1 cellular context compared by ENCODE assay signal in genomic region chr22:26658671-26659478, GRCh38.
TF ChIP-seq lines count a peak whose summit lies in the region.

No MANE protein-coding gene starts in this region.

TF ChIP-seq in GM12878, 131 proteins besides CTCF, POLR2A, EP300 and RAD21 (continued from another document and continues in another):
- TF ChIP-seq, protein P1, sequence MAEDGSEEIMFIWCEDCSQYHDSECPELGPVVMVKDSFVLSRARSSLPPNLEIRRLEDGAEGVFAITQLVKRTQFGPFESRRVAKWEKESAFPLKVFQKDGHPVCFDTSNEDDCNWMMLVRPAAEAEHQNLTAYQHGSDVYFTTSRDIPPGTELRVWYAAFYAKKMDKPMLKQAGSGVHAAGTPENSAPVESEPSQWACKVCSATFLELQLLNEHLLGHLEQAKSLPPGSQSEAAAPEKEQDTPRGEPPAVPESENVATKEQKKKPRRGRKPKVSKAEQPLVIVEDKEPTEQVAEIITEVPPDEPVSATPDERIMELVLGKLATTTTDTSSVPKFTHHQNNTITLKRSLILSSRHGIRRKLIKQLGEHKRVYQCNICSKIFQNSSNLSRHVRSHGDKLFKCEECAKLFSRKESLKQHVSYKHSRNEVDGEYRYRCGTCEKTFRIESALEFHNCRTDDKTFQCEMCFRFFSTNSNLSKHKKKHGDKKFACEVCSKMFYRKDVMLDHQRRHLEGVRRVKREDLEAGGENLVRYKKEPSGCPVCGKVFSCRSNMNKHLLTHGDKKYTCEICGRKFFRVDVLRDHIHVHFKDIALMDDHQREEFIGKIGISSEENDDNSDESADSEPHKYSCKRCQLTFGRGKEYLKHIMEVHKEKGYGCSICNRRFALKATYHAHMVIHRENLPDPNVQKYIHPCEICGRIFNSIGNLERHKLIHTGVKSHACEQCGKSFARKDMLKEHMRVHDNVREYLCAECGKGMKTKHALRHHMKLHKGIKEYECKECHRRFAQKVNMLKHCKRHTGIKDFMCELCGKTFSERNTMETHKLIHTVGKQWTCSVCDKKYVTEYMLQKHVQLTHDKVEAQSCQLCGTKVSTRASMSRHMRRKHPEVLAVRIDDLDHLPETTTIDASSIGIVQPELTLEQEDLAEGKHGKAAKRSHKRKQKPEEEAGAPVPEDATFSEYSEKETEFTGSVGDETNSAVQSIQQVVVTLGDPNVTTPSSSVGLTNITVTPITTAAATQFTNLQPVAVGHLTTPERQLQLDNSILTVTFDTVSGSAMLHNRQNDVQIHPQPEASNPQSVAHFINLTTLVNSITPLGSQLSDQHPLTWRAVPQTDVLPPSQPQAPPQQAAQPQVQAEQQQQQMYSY (CRISPR knock-in tag; IDR thresholded peaks at IDR 0.05), result no peak
- no peak for TF ChIP-seq MEF2A (IDR thresholded peaks at IDR 0.05; ENCODE audit: insufficient read depth, low read depth, low read length)
- TF ChIP-seq, protein P2, sequence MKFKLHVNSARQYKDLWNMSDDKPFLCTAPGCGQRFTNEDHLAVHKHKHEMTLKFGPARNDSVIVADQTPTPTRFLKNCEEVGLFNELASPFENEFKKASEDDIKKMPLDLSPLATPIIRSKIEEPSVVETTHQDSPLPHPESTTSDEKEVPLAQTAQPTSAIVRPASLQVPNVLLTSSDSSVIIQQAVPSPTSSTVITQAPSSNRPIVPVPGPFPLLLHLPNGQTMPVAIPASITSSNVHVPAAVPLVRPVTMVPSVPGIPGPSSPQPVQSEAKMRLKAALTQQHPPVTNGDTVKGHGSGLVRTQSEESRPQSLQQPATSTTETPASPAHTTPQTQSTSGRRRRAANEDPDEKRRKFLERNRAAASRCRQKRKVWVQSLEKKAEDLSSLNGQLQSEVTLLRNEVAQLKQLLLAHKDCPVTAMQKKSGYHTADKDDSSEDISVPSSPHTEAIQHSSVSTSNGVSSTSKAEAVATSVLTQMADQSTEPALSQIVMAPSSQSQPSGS (IDR thresholded peaks at IDR 0.05; ENCODE audit: low read length), result no peak
- TF ChIP-seq, protein P3, sequence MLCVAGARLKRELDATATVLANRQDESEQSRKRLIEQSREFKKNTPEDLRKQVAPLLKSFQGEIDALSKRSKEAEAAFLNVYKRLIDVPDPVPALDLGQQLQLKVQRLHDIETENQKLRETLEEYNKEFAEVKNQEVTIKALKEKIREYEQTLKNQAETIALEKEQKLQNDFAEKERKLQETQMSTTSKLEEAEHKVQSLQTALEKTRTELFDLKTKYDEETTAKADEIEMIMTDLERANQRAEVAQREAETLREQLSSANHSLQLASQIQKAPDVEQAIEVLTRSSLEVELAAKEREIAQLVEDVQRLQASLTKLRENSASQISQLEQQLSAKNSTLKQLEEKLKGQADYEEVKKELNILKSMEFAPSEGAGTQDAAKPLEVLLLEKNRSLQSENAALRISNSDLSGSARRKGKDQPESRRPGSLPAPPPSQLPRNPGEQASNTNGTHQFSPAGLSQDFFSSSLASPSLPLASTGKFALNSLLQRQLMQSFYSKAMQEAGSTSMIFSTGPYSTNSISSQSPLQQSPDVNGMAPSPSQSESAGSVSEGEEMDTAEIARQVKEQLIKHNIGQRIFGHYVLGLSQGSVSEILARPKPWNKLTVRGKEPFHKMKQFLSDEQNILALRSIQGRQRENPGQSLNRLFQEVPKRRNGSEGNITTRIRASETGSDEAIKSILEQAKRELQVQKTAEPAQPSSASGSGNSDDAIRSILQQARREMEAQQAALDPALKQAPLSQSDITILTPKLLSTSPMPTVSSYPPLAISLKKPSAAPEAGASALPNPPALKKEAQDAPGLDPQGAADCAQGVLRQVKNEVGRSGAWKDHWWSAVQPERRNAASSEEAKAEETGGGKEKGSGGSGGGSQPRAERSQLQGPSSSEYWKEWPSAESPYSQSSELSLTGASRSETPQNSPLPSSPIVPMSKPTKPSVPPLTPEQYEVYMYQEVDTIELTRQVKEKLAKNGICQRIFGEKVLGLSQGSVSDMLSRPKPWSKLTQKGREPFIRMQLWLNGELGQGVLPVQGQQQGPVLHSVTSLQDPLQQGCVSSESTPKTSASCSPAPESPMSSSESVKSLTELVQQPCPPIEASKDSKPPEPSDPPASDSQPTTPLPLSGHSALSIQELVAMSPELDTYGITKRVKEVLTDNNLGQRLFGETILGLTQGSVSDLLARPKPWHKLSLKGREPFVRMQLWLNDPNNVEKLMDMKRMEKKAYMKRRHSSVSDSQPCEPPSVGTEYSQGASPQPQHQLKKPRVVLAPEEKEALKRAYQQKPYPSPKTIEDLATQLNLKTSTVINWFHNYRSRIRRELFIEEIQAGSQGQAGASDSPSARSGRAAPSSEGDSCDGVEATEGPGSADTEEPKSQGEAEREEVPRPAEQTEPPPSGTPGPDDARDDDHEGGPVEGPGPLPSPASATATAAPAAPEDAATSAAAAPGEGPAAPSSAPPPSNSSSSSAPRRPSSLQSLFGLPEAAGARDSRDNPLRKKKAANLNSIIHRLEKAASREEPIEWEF (IDR thresholded peaks at IDR 0.05; ENCODE audit: insufficient replicate concordance, low read depth, low read length), result no peak
- no peak for TF ChIP-seq MYB (IDR thresholded peaks at IDR 0.05; ENCODE audit: borderline replicate concordance, low read depth, low read length)
- TF ChIP-seq NR2C2 (IDR thresholded peaks at IDR 0.05; ENCODE audit: borderline replicate concordance, control insufficient read depth, insufficient read length, low read depth), result no peak
- TF ChIP-seq, protein P4, sequence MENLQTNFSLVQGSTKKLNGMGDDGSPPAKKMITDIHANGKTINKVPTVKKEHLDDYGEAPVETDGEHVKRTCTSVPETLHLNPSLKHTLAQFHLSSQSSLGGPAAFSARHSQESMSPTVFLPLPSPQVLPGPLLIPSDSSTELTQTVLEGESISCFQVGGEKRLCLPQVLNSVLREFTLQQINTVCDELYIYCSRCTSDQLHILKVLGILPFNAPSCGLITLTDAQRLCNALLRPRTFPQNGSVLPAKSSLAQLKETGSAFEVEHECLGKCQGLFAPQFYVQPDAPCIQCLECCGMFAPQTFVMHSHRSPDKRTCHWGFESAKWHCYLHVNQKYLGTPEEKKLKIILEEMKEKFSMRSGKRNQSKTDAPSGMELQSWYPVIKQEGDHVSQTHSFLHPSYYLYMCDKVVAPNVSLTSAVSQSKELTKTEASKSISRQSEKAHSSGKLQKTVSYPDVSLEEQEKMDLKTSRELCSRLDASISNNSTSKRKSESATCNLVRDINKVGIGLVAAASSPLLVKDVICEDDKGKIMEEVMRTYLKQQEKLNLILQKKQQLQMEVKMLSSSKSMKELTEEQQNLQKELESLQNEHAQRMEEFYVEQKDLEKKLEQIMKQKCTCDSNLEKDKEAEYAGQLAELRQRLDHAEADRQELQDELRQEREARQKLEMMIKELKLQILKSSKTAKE (IDR thresholded peaks at IDR 0.05; ENCODE audit: low read depth, poor library complexity, severe bottlenecking), result no peak
- no peak for TF ChIP-seq STAT1 (conservative IDR thresholded peaks at IDR 0.05)
- TF ChIP-seq, protein P5, sequence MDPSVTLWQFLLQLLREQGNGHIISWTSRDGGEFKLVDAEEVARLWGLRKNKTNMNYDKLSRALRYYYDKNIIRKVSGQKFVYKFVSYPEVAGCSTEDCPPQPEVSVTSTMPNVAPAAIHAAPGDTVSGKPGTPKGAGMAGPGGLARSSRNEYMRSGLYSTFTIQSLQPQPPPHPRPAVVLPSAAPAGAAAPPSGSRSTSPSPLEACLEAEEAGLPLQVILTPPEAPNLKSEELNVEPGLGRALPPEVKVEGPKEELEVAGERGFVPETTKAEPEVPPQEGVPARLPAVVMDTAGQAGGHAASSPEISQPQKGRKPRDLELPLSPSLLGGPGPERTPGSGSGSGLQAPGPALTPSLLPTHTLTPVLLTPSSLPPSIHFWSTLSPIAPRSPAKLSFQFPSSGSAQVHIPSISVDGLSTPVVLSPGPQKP (IDR thresholded peaks at IDR 0.05; ENCODE audit: low read depth, low read length), result no peak
- no peak for TF ChIP-seq KLF5 (IDR thresholded peaks at IDR 0.05; ENCODE audit: partially characterized antibody)
- no peak for TF ChIP-seq ZNF687 (IDR thresholded peaks at IDR 0.05)
- TF ChIP-seq ASH2L (IDR thresholded peaks at IDR 0.05; ENCODE audit: borderline replicate concordance, low read depth), result no peak
- peak; percentile 35; the same call in 1 of the 2 replicates for TF ChIP-seq CREM (IDR thresholded peaks at IDR 0.05; ENCODE audit: low read depth)
- TF ChIP-seq, protein P6, sequence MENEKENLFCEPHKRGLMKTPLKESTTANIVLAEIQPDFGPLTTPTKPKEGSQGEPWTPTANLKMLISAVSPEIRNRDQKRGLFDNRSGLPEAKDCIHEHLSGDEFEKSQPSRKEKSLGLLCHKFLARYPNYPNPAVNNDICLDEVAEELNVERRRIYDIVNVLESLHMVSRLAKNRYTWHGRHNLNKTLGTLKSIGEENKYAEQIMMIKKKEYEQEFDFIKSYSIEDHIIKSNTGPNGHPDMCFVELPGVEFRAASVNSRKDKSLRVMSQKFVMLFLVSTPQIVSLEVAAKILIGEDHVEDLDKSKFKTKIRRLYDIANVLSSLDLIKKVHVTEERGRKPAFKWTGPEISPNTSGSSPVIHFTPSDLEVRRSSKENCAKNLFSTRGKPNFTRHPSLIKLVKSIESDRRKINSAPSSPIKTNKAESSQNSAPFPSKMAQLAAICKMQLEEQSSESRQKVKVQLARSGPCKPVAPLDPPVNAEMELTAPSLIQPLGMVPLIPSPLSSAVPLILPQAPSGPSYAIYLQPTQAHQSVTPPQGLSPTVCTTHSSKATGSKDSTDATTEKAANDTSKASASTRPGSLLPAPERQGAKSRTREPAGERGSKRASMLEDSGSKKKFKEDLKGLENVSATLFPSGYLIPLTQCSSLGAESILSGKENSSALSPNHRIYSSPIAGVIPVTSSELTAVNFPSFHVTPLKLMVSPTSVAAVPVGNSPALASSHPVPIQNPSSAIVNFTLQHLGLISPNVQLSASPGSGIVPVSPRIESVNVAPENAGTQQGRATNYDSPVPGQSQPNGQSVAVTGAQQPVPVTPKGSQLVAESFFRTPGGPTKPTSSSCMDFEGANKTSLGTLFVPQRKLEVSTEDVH (IDR thresholded peaks at IDR 0.05; ENCODE audit: low read depth, partially characterized antibody), result no peak
- TF ChIP-seq BHLHE40 (IDR thresholded peaks at IDR 0.05; ENCODE audit: borderline replicate concordance in 1 of 2, low read depth in 2 of 2, low read length in 1 of 2), result no peak
- TF ChIP-seq IKZF1 (conservative IDR thresholded peaks at IDR 0.05), result peak; percentile 85
- TF ChIP-seq ZBTB4 (CRISPR knock-in tag; IDR thresholded peaks at IDR 0.05), result no peak
